13 cellular contexts compared by ENCODE assay signal in the genomic region with DNA sequence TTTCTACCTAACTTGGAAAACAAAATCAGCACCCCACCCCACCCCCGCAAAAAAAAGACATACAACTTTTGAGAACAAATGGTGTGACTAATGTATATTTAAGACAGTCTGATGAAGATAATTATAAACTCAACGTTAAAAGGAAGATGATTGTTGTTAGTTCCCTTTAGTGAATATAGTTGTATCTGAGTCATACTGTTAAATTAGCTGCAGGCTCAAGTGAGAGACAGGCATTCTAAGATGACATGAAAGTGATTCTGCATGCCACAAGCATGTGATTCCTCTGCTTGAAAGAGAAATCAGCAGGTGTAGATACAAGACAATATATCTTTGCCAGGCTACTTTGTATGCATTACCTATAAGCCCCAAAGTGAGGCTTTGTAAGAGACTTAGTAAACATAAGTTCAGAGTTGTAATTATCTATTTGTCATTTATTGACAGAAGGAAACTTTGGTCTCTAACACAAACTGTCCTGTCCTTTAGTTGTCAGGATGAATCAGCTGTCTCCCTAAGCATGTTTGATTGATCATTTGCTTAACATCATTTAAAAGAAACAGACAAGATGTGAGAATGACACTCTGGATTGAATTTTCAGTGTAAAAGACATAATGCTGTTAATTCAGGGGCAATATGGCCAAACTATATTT.
DNase-seq lines count a peak whose midpoint lies in the region; ATAC-seq, FAIRE-seq and TF ChIP-seq lines count a peak whose summit lies in the region.
"Had no signal": no experiment of that assay in that cellular context is flagged by ENCODE, and none has a peak within 500 bp of the region (broad histone marks: within the 10 kb centered on the region; RNA-seq: fewer than 3 reads in every experiment).

No MANE protein-coding gene starts in this region.

- no peaks in the 10 kb centered on the region for H4K20me1 ChIP-seq in GM12878 (ENCODE audit: control insufficient read depth, insufficient read depth)

- POLR2A ChIA-PET in GM12878 (lab: Charles Lee) = no interaction called here

- H3K4me1 ChIP-seq in GM12878 (ENCODE audit: control insufficient read depth, insufficient read depth, low read length) = no peaks in the 10 kb centered on the region
- no peaks in the 10 kb centered on the region for H3K4me1 ChIP-seq in esophagus muscularis mucosa
- H3K4me1 ChIP-seq: suprapubic skin had no signal

- H3K4me3 ChIP-seq in GM12865 (ENCODE audit: low read depth, low read length) (no peak overlapping the region), GM12878 (no peak overlapping the region), esophagus muscularis mucosa (no peak overlapping the region), dorsolateral prefrontal cortex (no peak overlapping the region)
- H3K4me3 ChIP-seq: ovary, suprapubic skin had no signal

- SMC1A ChIA-PET in GM12878 (lab: Charles Lee; ENCODE audit: uncharacterized antibody, unreplicated experiment) = no interaction called here

- ATAC-seq in GM12878 = no peak
- ATAC-seq in GM19328 (IDR thresholded peaks at IDR 0.05; ENCODE audit: unreplicated experiment) = no peak

- H3K36me3 ChIP-seq in GM12878 (ENCODE audit: control insufficient read depth in 2 of 2, insufficient read depth in 2 of 2, low read length in 1 of 2) = no peaks in the 10 kb centered on the region
- H3K36me3 ChIP-seq in esophagus muscularis mucosa = no peaks in the 10 kb centered on the region
- H3K36me3 ChIP-seq: ovary, suprapubic skin had no signal

- RAD21 ChIA-PET in GM12878 (lab: Charles Lee; ENCODE audit: unreplicated experiment) = no interaction called here

- H3K9me3 ChIP-seq in GM12878 (replicated peaks; ENCODE audit: control insufficient read depth, insufficient read depth, low read length) = no peaks in the 10 kb centered on the region
- H3K9me3 ChIP-seq in esophagus muscularis mucosa = no peaks in the 10 kb centered on the region
- H3K9me3 ChIP-seq: ovary, suprapubic skin had no signal

- H2AFZ ChIP-seq in GM12878 (ENCODE audit: control insufficient read depth, low read depth, low read length) = no peak overlapping the region

- H3K27ac ChIP-seq in GM12878 (ENCODE audit: control insufficient read depth, insufficient read depth) = no peak overlapping the region
- no peak overlapping the region for H3K27ac ChIP-seq in esophagus muscularis mucosa (replicated peaks in 1 of 4)
- H3K27ac ChIP-seq in dorsolateral prefrontal cortex = no peak overlapping the region
- H3K27ac ChIP-seq: ovary, suprapubic skin had no signal

- CTCF ChIA-PET in GM12878 (lab: Yijun Ruan, JAX) = no interaction called here

- H3K4me2 ChIP-seq in GM12878 (ENCODE audit: control insufficient read depth, insufficient read depth) = no peak overlapping the region

- FAIRE-seq in GM12878 (lab: Jason Lieb, UNC) = peak; percentile 23
- FAIRE-seq: kidney had no signal

- in situ Hi-C loops in GM12878 (cut with MboI) = no loop called here

- TF ChIP-seq EP300 in GM12878 (IDR thresholded peaks at IDR 0.05; ENCODE audit: borderline replicate concordance in 1 of 2, control insufficient read depth in 1 of 2, low read depth in 2 of 2, low read length in 2 of 2) (no peak), esophagus muscularis mucosa (IDR thresholded peaks at IDR 0.05) (no peak)

- no TSS peak for BruUV-seq in GM12878 (replicated peaks; lab: Mats Ljungman, UMichigan)

- intact Hi-C loops in GM12878 (cut with micrococcal nuclease; ENCODE audit: unreplicated experiment) (no loop called here), esophagus muscularis mucosa (cut with DNase I) (no loop called here), dorsolateral prefrontal cortex (cut with DNase I) (no loop called here)

- H3K9ac ChIP-seq in GM12878 (ENCODE audit: control insufficient read depth, insufficient read depth, low read length) = no peak overlapping the region

- no peaks in the 10 kb centered on the region for H3K79me2 ChIP-seq in GM12878 (ENCODE audit: control insufficient read depth, insufficient read depth, low read length)

- TF ChIP-seq RAD21 in GM12878 (IDR thresholded peaks at IDR 0.05; ENCODE audit: insufficient read depth, low read depth, low read length) = no peak

- H3K27me3 ChIP-seq in GM12878 (replicated peaks in 1 of 2; ENCODE audit: control insufficient read depth in 2 of 2, insufficient read depth in 2 of 2, low read length in 1 of 2) = no peaks in the 10 kb centered on the region
- H3K27me3 ChIP-seq in esophagus muscularis mucosa = no peaks in the 10 kb centered on the region
- no peaks in the 10 kb centered on the region for H3K27me3 ChIP-seq in dorsolateral prefrontal cortex
- H3K27me3 ChIP-seq: ovary, suprapubic skin had no signal

- TF ChIP-seq CTCF in GM12865 (IDR thresholded peaks at IDR 0.05; ENCODE audit: insufficient read depth, low read depth, low read length, missing control alignments) = no peak
- no peak for TF ChIP-seq CTCF in GM12878 (IDR thresholded peaks at IDR 0.05 in 2 of 3, conservative IDR thresholded peaks at IDR 0.05 in 1 of 3; ENCODE audit: control insufficient read depth in 2 of 3, extremely low read depth in 1 of 3, insufficient read depth in 1 of 3, low read depth in 3 of 3, low read length in 3 of 3)
- TF ChIP-seq CTCF in esophagus muscularis mucosa (IDR thresholded peaks at IDR 0.05) = no peak
- TF ChIP-seq CTCF in dorsolateral prefrontal cortex (IDR thresholded peaks at IDR 0.05 in 54 of 56, conservative IDR thresholded peaks at IDR 0.05 in 2 of 56; ENCODE audit: low read depth in 1 of 56, partially characterized antibody in 56 of 56) = no peak

- DNase-seq in GM12865 (ENCODE audit: low read depth) (peak; percentile 68), HT1080 (ENCODE audit: low read depth) (peak; percentile 72), GM12878 (ENCODE audit: low read depth, low spot score) (no peak), myocyte (ENCODE audit: low read depth) (peak; percentile 83), esophagus muscularis mucosa (ENCODE audit: extremely low spot score) (no peak), dorsolateral prefrontal cortex (no peak), NCI-H2196 (lab: John Stamatoyannopoulos, UW; ENCODE audit: unreplicated experiment) (no peak)
- DNase-seq: erythroblast, kidney, NCI-H1048, ovary had no signal

- no peak for TF ChIP-seq POLR2A in GM12878 (IDR thresholded peaks at IDR 0.05; ENCODE audit: low read depth, low read length)
- no peak for TF ChIP-seq POLR2A in esophagus muscularis mucosa (IDR thresholded peaks at IDR 0.05; ENCODE audit: low read depth)

- WGBS in GM12878 (ENCODE audit: insufficient coverage, insufficient replicate concordance, low lambda C conversion rate, missing lambda C conversion rate) = 45% methylated on average over 2 of the region's 2 CpGs
- 66% methylated on average over 2 of the region's 2 CpGs for WGBS in esophagus muscularis mucosa

TF ChIP-seq in GM12878, 131 proteins besides CTCF, POLR2A, EP300 and RAD21:
- no peak for TF ChIP-seq ZZZ3 (IDR thresholded peaks at IDR 0.05; ENCODE audit: control insufficient read depth, insufficient read length, low read depth)

Comparison
In these comparisons a context has a peak if more than half of its experiments do, and no peak if none do; other contexts are left out.
1. DNase-seq: peak in GM12865 (single experiment), HT1080 (single experiment) and myocyte (single experiment); none in GM12878 (single experiment), esophagus muscularis mucosa (single experiment), dorsolateral prefrontal cortex (0 of 10) and NCI-H2196 (single experiment).